Comparison of ENCODE assay signal across 9 cellular contexts in genomic region chrX:63128509-63128908, GRCh38.
A peak's percentile ranks its signal among the peaks of the same experiment; 100 is the strongest.
DNase-seq lines count a peak whose midpoint lies in the region; ATAC-seq, FAIRE-seq and TF ChIP-seq lines count a peak whose summit lies in the region.
"Had no signal": no experiment of that assay in that cellular context is flagged by ENCODE, and none has a peak within 500 bp of the region (broad histone marks: within the 10 kb centered on the region; RNA-seq: fewer than 3 reads in every experiment).

No MANE protein-coding gene starts in this region.

- H3K27ac ChIP-seq in A549 (no peak overlapping the region), Panc1 (ENCODE audit: low read length) (no peak overlapping the region), thyroid gland (no peak overlapping the region)
- H3K27ac ChIP-seq: epithelial cell of prostate had no signal

- peak in 1 of 2 experiments; percentile 36 for DNase-seq in A549 (ENCODE audit: low read depth in 1 of 2, low spot score in 1 of 2)
- peak; percentile 5 for DNase-seq in G401 (ENCODE audit: low spot score)
- peak; percentile 12 for DNase-seq in Panc1 (ENCODE audit: low read depth, low spot score)
- peak; percentile 1 for DNase-seq in fibroblast of villous mesenchyme (ENCODE audit: low read depth)
- no peak for DNase-seq in posterior vena cava (ENCODE audit: low spot score)
- DNase-seq in thyroid gland, result no peak

- 0% methylated on average over 2 of the region's 2 CpGs for WGBS in A549 (ENCODE audit: missing lambda C conversion rate)
- WGBS in thyroid gland, 2 donors, result 0 to 15% methylated on average over 2 of the region's 2 CpGs

- H3K4me1 ChIP-seq in A549, result no peaks in the 10 kb centered on the region
- no peaks in the 10 kb centered on the region for H3K4me1 ChIP-seq in Panc1 (ENCODE audit: control insufficient read depth, insufficient read depth, low read length)
- H3K4me1 ChIP-seq in thyroid gland, result no peaks in the 10 kb centered on the region

- CTCF ChIA-PET in A549 (lab: Yijun Ruan, JAX) (no interaction called here), Panc1 (lab: Charles Lee) (interaction anchor here (0.9 kb wide), 1 partner anchor 77 kb away, joined by 3 read pairs; no protein-coding TSS in a partner anchor)

- in situ Hi-C loops in G401 (cut with HindIII; ENCODE audit: low sequenced_read_pairs) (no loop called here), Panc1 (cut with HindIII; ENCODE audit: low pct_unique_long_range_greater_than_20kb, low sequenced_read_pairs) (no loop called here)

- POLR2A ChIA-PET in A549 (lab: Yijun Ruan, JAX), result no interaction called here
- POLR2A ChIA-PET in Panc1 (lab: Charles Lee), result no interaction called here

- ATAC-seq in A549 (peak in 1 of 2 experiments; percentile 47; a peak in 2 of 6 replicates), HG02759 (IDR thresholded peaks at IDR 0.05; ENCODE audit: unreplicated experiment) (peak; percentile 85), Panc1 (peak; percentile 66; the same call in 1 of the 2 replicates), HG02938 (IDR thresholded peaks at IDR 0.05; ENCODE audit: unreplicated experiment) (no peak)

- TF ChIP-seq POLR2A in A549 (IDR thresholded peaks at IDR 0.05; ENCODE audit: low read length) (no peak), thyroid gland (IDR thresholded peaks at IDR 0.05) (no peak)

- no TSS peak for BruUV-seq in Panc1 (replicated peaks; lab: Mats Ljungman, UMichigan)

- no peak overlapping the region for H3K4me3 ChIP-seq in A549
- no peak overlapping the region for H3K4me3 ChIP-seq in Panc1 (ENCODE audit: low read depth in 2 of 2, low read length in 2 of 2)
- H3K4me3 ChIP-seq in fibroblast of villous mesenchyme (ENCODE audit: low read depth, low read length), result no peak overlapping the region
- H3K4me3 ChIP-seq in thyroid gland (replicated peaks in 1 of 3), result no peak overlapping the region

- TF ChIP-seq RAD21 in A549 (conservative IDR thresholded peaks at IDR 0.05 in 1 of 2, IDR thresholded peaks at IDR 0.05 in 1 of 2), result no peak

- TF ChIP-seq CTCF in A549 (IDR thresholded peaks at IDR 0.05) (peak; percentile 12; the same call in 1 of the 3 replicates), Panc1 (IDR thresholded peaks at IDR 0.05) (peak; percentile 62), fibroblast of villous mesenchyme (IDR thresholded peaks at IDR 0.05; ENCODE audit: insufficient read depth, low read depth, low read length) (peak; percentile 36), thyroid gland (IDR thresholded peaks at IDR 0.05) (peak in 3 of 6 experiments; percentile 4 to 24 (median 14))

- peak; percentile 98 for FAIRE-seq in A549 (lab: Jason Lieb, UNC)

- H3K36me3 ChIP-seq in Panc1 (ENCODE audit: control insufficient read depth, insufficient read depth, low read length) (no peaks in the 10 kb centered on the region), thyroid gland (no peaks in the 10 kb centered on the region)

- no peak overlapping the region for H3K4me2 ChIP-seq in A549

- intact Hi-C loops in Panc1 (cut with micrococcal nuclease; ENCODE audit: unreplicated experiment), result no loop called here
- intact Hi-C loops in posterior vena cava (cut with DNase I), result no loop called here
- intact Hi-C loops in thyroid gland (cut with DNase I), result no loop called here

- no peak for TF ChIP-seq EP300 in A549 (IDR thresholded peaks at IDR 0.05)

- H3K9me3 ChIP-seq in A549 (no peaks in the 10 kb centered on the region), Panc1 (ENCODE audit: control insufficient read depth, insufficient read depth, low read depth, low read length) (no peaks in the 10 kb centered on the region), thyroid gland (no peaks in the 10 kb centered on the region)

- no peaks in the 10 kb centered on the region for H3K27me3 ChIP-seq in Panc1 (ENCODE audit: control insufficient read depth, insufficient read depth, low read length)
- H3K27me3 ChIP-seq in thyroid gland, result no peaks in the 10 kb centered on the region

TF ChIP-seq in A549, 52 proteins besides CTCF, POLR2A, EP300 and RAD21:
- no peak for TF ChIP-seq ESRRA (IDR thresholded peaks at IDR 0.05; ENCODE audit: borderline replicate concordance, low read length)
- no peak for TF ChIP-seq NFE2L2 (conservative IDR thresholded peaks at IDR 0.05; ENCODE audit: low read length)
- no peak for TF ChIP-seq PBX3 (IDR thresholded peaks at IDR 0.05)
- no peak for TF ChIP-seq HOXA7 (CRISPR knock-in tag; IDR thresholded peaks at IDR 0.05)
- no peak for TF ChIP-seq TFCP2L1 (CRISPR knock-in tag; IDR thresholded peaks at IDR 0.05)
- no peak for TF ChIP-seq SREBF2 (IDR thresholded peaks at IDR 0.05)
- TF ChIP-seq HOXB5 (CRISPR knock-in tag; IDR thresholded peaks at IDR 0.05), result no peak

Comparison
In these comparisons a context has a peak if more than half of its experiments do, and no peak if none do; other contexts are left out.
1. DNase-seq: peak in G401 (single experiment), Panc1 (single experiment) and fibroblast of villous mesenchyme (single experiment); none in posterior vena cava (single experiment) and thyroid gland (0 of 2).